In the genomic region with DNA sequence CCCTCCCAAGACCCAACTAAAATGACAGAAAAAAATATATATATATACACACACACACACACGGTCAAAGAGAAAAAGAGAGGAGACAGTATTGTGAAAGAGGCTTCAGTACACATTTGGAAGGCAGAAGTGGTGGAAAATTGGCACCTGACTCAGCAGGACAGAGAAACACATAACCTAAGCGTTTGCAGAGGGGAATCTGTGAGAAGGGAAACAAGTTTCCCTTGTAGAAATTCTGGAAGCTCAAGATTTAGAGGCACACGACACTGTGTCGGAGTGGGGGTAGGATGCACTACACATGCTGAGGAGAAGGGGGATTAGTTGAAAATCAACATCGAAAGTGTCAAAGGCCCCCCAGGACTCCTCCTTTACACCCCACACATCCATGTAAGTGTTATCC, we compare ENCODE assay signal across 11 cellular contexts. TPM values are rescaled to one million over a fixed set of nuclear protein-coding genes. Genes with fewer than 3 reads are reported as not detected.
DNase-seq lines count a peak whose midpoint lies in the region; ATAC-seq, FAIRE-seq and TF ChIP-seq lines count a peak whose summit lies in the region.
"Had no signal": no experiment of that assay in that cellular context is flagged by ENCODE, and none has a peak within 500 bp of the region (broad histone marks: within the 10 kb centered on the region; RNA-seq: fewer than 3 reads in every experiment).

No MANE protein-coding gene starts in this region.

- CTCF ChIA-PET in mammary epithelial cell (lab: Charles Lee; ENCODE audit: low non-redundant PET): no interaction called here
- CTCF ChIA-PET in activated CD8-positive, alpha-beta T cell treated with anti-CD3 and anti-CD28 coated beads for 36 hours (lab: Charles Lee): no interaction called here

- DNase-seq in left cardiac atrium: no peak
- no peak for DNase-seq in right atrium auricular region (ENCODE audit: low spot score)
- peak; percentile 20 for DNase-seq in mammary epithelial cell
- DNase-seq in left lobe of liver (ENCODE audit: low spot score): no peak
- DNase-seq in urothelium cell line (ENCODE audit: low spot score): peak; percentile 45
- DNase-seq in activated CD8-positive, alpha-beta T cell treated with anti-CD3 and anti-CD28 coated beads for 36 hours: no peak
- DNase-seq in foreskin melanocyte: no peak
- DNase-seq: activated gamma-delta T cell, NCI-H187 treated with DMSO at 0.1 percent for 48 hours, thyroid gland had no signal

- in situ Hi-C loops in mammary epithelial cell (cut with MboI; ENCODE audit: low sequenced_read_pairs in 2 of 2): no loop called here

- 37% methylated on average over 5 of the region's 5 CpGs for WGBS in mammary epithelial cell (ENCODE audit: low coverage, missing lambda C conversion rate)

- POLR2A ChIA-PET in activated CD8-positive, alpha-beta T cell treated with anti-CD3 and anti-CD28 coated beads for 36 hours (lab: Charles Lee): no interaction called here

- H3K4me3 ChIP-seq in right atrium auricular region: no peak overlapping the region
- peak overlapping the region in 1 of 3 experiments; percentile 16 for H3K4me3 ChIP-seq in mammary epithelial cell (replicated peaks in 1 of 3; ENCODE audit: insufficient read depth in 1 of 3, low read depth in 2 of 3, low read length in 3 of 3)
- H3K4me3 ChIP-seq: thyroid gland had no signal

- peaks cover 0 to 11% of the 10 kb centered on the region in 2 donors for H3K4me1 ChIP-seq in right atrium auricular region
- peaks cover 29% of the 10 kb centered on the region for H3K4me1 ChIP-seq in mammary epithelial cell (ENCODE audit: insufficient read depth, low read length)

- intact Hi-C loops in left cardiac atrium (cut with DNase I) (no loop called here), mammary epithelial cell (cut with micrococcal nuclease) (loop anchor here (2.0 kb wide), 2 partner anchors 14 to 52 kb away; no protein-coding TSS in a partner anchor)
- intact Hi-C loops in activated CD8-positive, alpha-beta T cell treated with anti-CD3 and anti-CD28 coated beads for 36 hours (cut with micrococcal nuclease): no loop called here

- H3K27ac ChIP-seq in right atrium auricular region (no peak overlapping the region), mammary epithelial cell (ENCODE audit: insufficient read depth, low read depth, low read length) (peak overlapping the region; percentile 37)

- dilution Hi-C loops in mammary epithelial cell (cut with HindIII; ENCODE audit: low sequenced_read_pairs): no loop called here

- no peak for FAIRE-seq in urothelium cell line (lab: Jason Lieb, UNC)

- no peaks in the 10 kb centered on the region for H3K27me3 Mint-ChIP-seq in activated CD8-positive, alpha-beta T cell treated with anti-CD3 and anti-CD28 coated beads for 36 hours

- H3K27ac Mint-ChIP-seq in activated CD8-positive, alpha-beta T cell treated with anti-CD3 and anti-CD28 coated beads for 36 hours: no peak overlapping the region

- ATAC-seq in left cardiac atrium (peak; percentile 19 to 75), left lobe of liver (peak; percentile 88), HG03342 (IDR thresholded peaks at IDR 0.05; ENCODE audit: unreplicated experiment) (no peak)
- ATAC-seq in activated CD8-positive, alpha-beta T cell treated with anti-CD3 and anti-CD28 coated beads for 36 hours: no peak

- TF ChIP-seq CTCF in right atrium auricular region (IDR thresholded peaks at IDR 0.05) (no peak), mammary epithelial cell (conservative IDR thresholded peaks at IDR 0.05 in 1 of 2, IDR thresholded peaks at IDR 0.05 in 1 of 2; ENCODE audit: extremely low read depth in 1 of 2, insufficient read depth in 1 of 2, low read depth in 1 of 2, low read length in 2 of 2) (no peak)
- TF ChIP-seq CTCF in activated CD8-positive, alpha-beta T cell treated with anti-CD3 and anti-CD28 coated beads for 36 hours (IDR thresholded peaks at IDR 0.05): no peak

- BruUV-seq in mammary epithelial cell (replicated peaks; lab: Mats Ljungman, UMichigan): no TSS peak

- no peaks in the 10 kb centered on the region for H4K20me1 ChIP-seq in mammary epithelial cell (ENCODE audit: insufficient read depth, low read length)

- H3K9me3 Mint-ChIP-seq in activated CD8-positive, alpha-beta T cell treated with anti-CD3 and anti-CD28 coated beads for 36 hours: peaks cover 5% of the 10 kb centered on the region

- H3K4me1 Mint-ChIP-seq in activated CD8-positive, alpha-beta T cell treated with anti-CD3 and anti-CD28 coated beads for 36 hours (ENCODE audit: low read depth): peaks cover 23% of the 10 kb centered on the region

- H3K9ac ChIP-seq in mammary epithelial cell (ENCODE audit: insufficient read depth, low read length): no peak overlapping the region

- peaks cover 58% of the 10 kb centered on the region for H3K79me2 ChIP-seq in mammary epithelial cell (ENCODE audit: insufficient read depth, low read length)

- H3K27me3 ChIP-seq in right atrium auricular region: no peaks in the 10 kb centered on the region
- no peaks in the 10 kb centered on the region for H3K27me3 ChIP-seq in mammary epithelial cell (ENCODE audit: insufficient read depth, low read length)
- H3K27me3 ChIP-seq: thyroid gland had no signal

- no peaks in the 10 kb centered on the region for H3K36me3 ChIP-seq in right atrium auricular region
- H3K36me3 ChIP-seq in mammary epithelial cell (ENCODE audit: insufficient read depth, low read length): peaks cover 3% of the 10 kb centered on the region
- H3K36me3 ChIP-seq: thyroid gland had no signal

- H3K4me2 ChIP-seq in mammary epithelial cell (ENCODE audit: insufficient read depth, low read depth, low read length): peak overlapping the region; percentile 68

- peaks cover 43% of the 10 kb centered on the region for H3K36me3 Mint-ChIP-seq in activated CD8-positive, alpha-beta T cell treated with anti-CD3 and anti-CD28 coated beads for 36 hours (ENCODE audit: low read depth)

- no peaks in the 10 kb centered on the region for H3K9me3 ChIP-seq in right atrium auricular region
- peaks cover 5% of the 10 kb centered on the region for H3K9me3 ChIP-seq in mammary epithelial cell (replicated peaks; ENCODE audit: insufficient read depth, low read length)
- H3K9me3 ChIP-seq: thyroid gland had no signal

- H2AFZ ChIP-seq in mammary epithelial cell (ENCODE audit: low read depth, low read length): no peak overlapping the region

- H3K4me3 Mint-ChIP-seq in activated CD8-positive, alpha-beta T cell treated with anti-CD3 and anti-CD28 coated beads for 36 hours: no peak overlapping the region

RNA-seq across cellular contexts. Expression of gene PAK2, which starts 53.1 kb away (rescaled TPM):
- total RNA-seq in left cardiac atrium (10 to 100 TPM; 47.3 to 78.3 TPM), right atrium auricular region (10 to 100 TPM; 47.5 to 48.7 TPM), mammary epithelial cell (10 to 100 TPM; 29.5 to 83.7 TPM), left lobe of liver (37.4 TPM)
- polyA plus RNA-seq in mammary epithelial cell: 35.7 TPM
- polyA minus RNA-seq in mammary epithelial cell: 122 TPM
- 10 to 100 TPM; 79.4 to 81.2 TPM for total RNA-seq in activated CD8-positive, alpha-beta T cell treated with anti-CD3 and anti-CD28 coated beads for 36 hours

Comparison
In these comparisons a context has a peak if more than half of its experiments do, and no peak if none do; other contexts are left out.
1. ATAC-seq: peak in left cardiac atrium (2 of 2) and left lobe of liver (single experiment); none in HG03342 (single experiment) and activated CD8-positive, alpha-beta T cell treated with anti-CD3 and anti-CD28 coated beads for 36 hours (single experiment).
2. DNase-seq: peak in mammary epithelial cell (single experiment) and urothelium cell line (single experiment); none in left cardiac atrium (single experiment), right atrium auricular region (single experiment), left lobe of liver (single experiment), activated CD8-positive, alpha-beta T cell treated with anti-CD3 and anti-CD28 coated beads for 36 hours (single experiment) and foreskin melanocyte (single experiment).